Comparison of ENCODE assay signal across 8 cellular contexts in the genomic region with DNA sequence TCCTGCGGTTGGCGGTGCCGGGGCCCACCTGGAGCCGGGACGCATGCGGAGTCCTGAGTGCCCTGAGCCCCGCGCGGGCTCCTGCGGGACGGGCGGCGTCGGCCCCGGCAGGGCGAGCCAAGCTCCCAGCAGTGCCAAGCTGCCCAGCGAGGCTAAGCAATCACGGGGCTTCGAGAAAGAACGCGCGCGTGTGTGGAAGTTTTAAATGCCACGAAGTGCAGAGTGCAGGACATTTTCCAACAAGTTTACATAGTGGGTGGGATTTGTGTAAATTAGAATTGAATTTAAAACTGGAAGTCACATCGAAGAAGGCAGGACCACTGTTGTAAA. TPM values are rescaled to one million over a fixed set of nuclear protein-coding genes. Genes with fewer than 3 reads are reported as not detected.
DNase-seq lines count a peak whose midpoint lies in the region; ATAC-seq and TF ChIP-seq lines count a peak whose summit lies in the region.

No MANE protein-coding gene starts in this region.

- no peak overlapping the region for H3K27ac Mint-ChIP-seq in brain

- no peaks in the 10 kb centered on the region for H3K36me3 ChIP-seq in suprapubic skin

- TF ChIP-seq CTCF in brain (conservative IDR thresholded peaks at IDR 0.05) (no peak), suprapubic skin (IDR thresholded peaks at IDR 0.05) (no peak)

- H3K4me3 ChIP-seq in suprapubic skin, result peak overlapping the region; percentile 79

- no peak for ATAC-seq in GM21737 (IDR thresholded peaks at IDR 0.05; ENCODE audit: unreplicated experiment)

- peaks cover 52% of the 10 kb centered on the region for H3K27me3 Mint-ChIP-seq in brain

- DNase-seq in NCI-H345 (lab: John Stamatoyannopoulos, UW), result peak; percentile 38
- DNase-seq in NCI-H345 treated with DMSO at 0.1 percent for 48 hours (lab: John Stamatoyannopoulos, UW; ENCODE audit: unreplicated experiment), result no peak
- no peak for DNase-seq in suprapubic skin (ENCODE audit: low spot score in 2 of 2)
- no peak for DNase-seq in T-helper 9 cell
- DNase-seq in NK-92 treated with Interleukin-12 subunit alpha and Interleukin-12 subunit beta, amount 100 ng/mL, for 24 hours (lab: John Stamatoyannopoulos, UW), result no peak

- H3K36me3 Mint-ChIP-seq in brain, result no peaks in the 10 kb centered on the region

- 21% methylated on average over 9 of the region's 25 CpGs for WGBS in suprapubic skin

- no peaks in the 10 kb centered on the region for H3K27me3 ChIP-seq in layer of hippocampus (ENCODE audit: control insufficient read depth, insufficient read depth, low read length)
- no peaks in the 10 kb centered on the region for H3K27me3 ChIP-seq in suprapubic skin

- no peaks in the 10 kb centered on the region for H3K9me3 ChIP-seq in suprapubic skin

- H3K4me1 Mint-ChIP-seq in brain, result peaks cover 8% of the 10 kb centered on the region

- H3K27ac ChIP-seq in layer of hippocampus (ENCODE audit: low read depth, low read length) (peak overlapping the region; percentile 85), suprapubic skin (peak overlapping the region; percentile 86)

- H3K4me1 ChIP-seq in suprapubic skin, result peaks cover 12% of the 10 kb centered on the region

- H3K9me3 Mint-ChIP-seq in brain, result peaks cover 0 to 6% (median 0%) of the 10 kb centered on the region in 5 experiments

- no peak for TF ChIP-seq EP300 in suprapubic skin (IDR thresholded peaks at IDR 0.05)

- TF ChIP-seq POLR2A in suprapubic skin (IDR thresholded peaks at IDR 0.05), result no peak

- H3K4me3 Mint-ChIP-seq in brain, result peak overlapping the region; percentile 56 to 71 (median 67)

RNA-seq across cellular contexts. Expression of gene CPM, which starts 0.6 kb away (rescaled TPM):
- 8.4 TPM for polyA plus RNA-seq in brain (ENCODE audit: insufficient read depth, low read depth, low replicate concordance)
- total RNA-seq in suprapubic skin, result 100 to 1,000 TPM in 1 of 4 donors, 10 to 100 TPM in 3; 59.0 to 120 (median 79.7) TPM
